ENCODE assay signal across 1 cellular context in genomic region chr9:137053944-137054931, GRCh38.
A peak's percentile ranks its signal among the peaks of the same experiment; 100 is the strongest.
TF ChIP-seq lines count a peak whose summit lies in the region.

Gene ENTPD2, minus strand, starts transcription at chr9:137054061. Its CDS starts 64 bp downstream, at chr9:137053997.

TF ChIP-seq in HEK293, 187 proteins besides CTCF, POLR2A, EP300 and RAD21 (continued from another document):
- TF ChIP-seq REST (tag by site-specific recombination; IDR thresholded peaks at IDR 0.05) (no peak), ZNF624 (tag by site-specific recombination; IDR thresholded peaks at IDR 0.05) (no peak), ZNF155 (tag by site-specific recombination; IDR thresholded peaks at IDR 0.05) (no peak), ZNF510 (tag by site-specific recombination; IDR thresholded peaks at IDR 0.05; ENCODE audit: insufficient replicate concordance) (no peak), ZNF302 (tag by site-specific recombination; IDR thresholded peaks at IDR 0.05; ENCODE audit: low read depth) (no peak), SP2 (tag by site-specific recombination; IDR thresholded peaks at IDR 0.05) (peak; percentile 57), ZNF324 (tag by site-specific recombination; IDR thresholded peaks at IDR 0.05) (no peak), ZNF560 (tag by site-specific recombination; IDR thresholded peaks at IDR 0.05; ENCODE audit: borderline replicate concordance) (no peak), ZNF549 (tag by site-specific recombination; IDR thresholded peaks at IDR 0.05) (no peak), KLF1 (tag by site-specific recombination; IDR thresholded peaks at IDR 0.05) (peak; percentile 80), ZNF600 (tag by site-specific recombination; IDR thresholded peaks at IDR 0.05) (peak; percentile 42), BCL11A (tag by site-specific recombination; IDR thresholded peaks at IDR 0.05; ENCODE audit: low read depth) (0 out of 2 replicates have a peak, but pooled peaks have one; percentile 10), SALL2 (tag by site-specific recombination; IDR thresholded peaks at IDR 0.05; ENCODE audit: borderline replicate concordance) (no peak), ZNF555 (tag by site-specific recombination; conservative IDR thresholded peaks at IDR 0.05) (no peak), MYNN (tag by site-specific recombination; IDR thresholded peaks at IDR 0.05; ENCODE audit: borderline replicate concordance) (no peak), AEBP2 (tag by site-specific recombination; IDR thresholded peaks at IDR 0.05; ENCODE audit: borderline replicate concordance) (no peak)
